ENCODE assay signal across 20 cellular contexts in the genomic region with DNA sequence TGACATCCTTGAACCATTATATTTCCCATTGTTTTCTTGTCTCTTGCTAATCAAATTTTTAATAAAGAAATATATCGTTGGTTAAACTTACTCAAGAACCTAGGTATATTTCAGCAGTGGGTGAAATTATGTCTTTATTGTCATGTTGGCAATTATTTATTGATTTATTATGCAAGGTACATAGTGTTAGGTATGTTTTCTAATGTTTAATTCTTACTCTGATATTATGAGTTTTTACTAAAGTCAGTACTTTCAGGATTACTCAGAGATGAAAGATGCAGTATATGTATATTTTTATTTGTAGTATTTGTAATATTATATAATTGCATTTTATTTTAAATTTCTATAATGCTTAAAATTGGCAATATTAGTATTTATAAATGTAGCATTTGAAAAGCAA. TPM values are rescaled to one million over a fixed set of nuclear protein-coding genes. Genes with fewer than 3 reads are reported as not detected.
DNase-seq lines count a peak whose midpoint lies in the region; ATAC-seq, FAIRE-seq and TF ChIP-seq lines count a peak whose summit lies in the region.
"Had no signal": no experiment of that assay in that cellular context is flagged by ENCODE, and none has a peak within 500 bp of the region (broad histone marks: within the 10 kb centered on the region; RNA-seq: fewer than 3 reads in every experiment).

No MANE protein-coding gene starts in this region.

- no peak overlapping the region for H3K4me3 ChIP-seq in K562
- H3K4me3 ChIP-seq in mammary epithelial cell (replicated peaks in 1 of 3; ENCODE audit: insufficient read depth in 1 of 3, low read depth in 2 of 3, low read length in 3 of 3) = no peak overlapping the region
- H3K4me3 ChIP-seq: BLaER1 treated with 17β-estradiol and CSF1 and Interleukin-3, amounts not matched to agents 10 nM and 100 nM; GM23248; HAP-1 had no signal

- H3K36me3 ChIP-seq in K562 (ENCODE audit: control insufficient read depth, insufficient read depth, low read length) (peaks cover 22% of the 10 kb centered on the region), mammary epithelial cell (ENCODE audit: insufficient read depth, low read length) (no peaks in the 10 kb centered on the region)
- H3K36me3 ChIP-seq: HAP-1 had no signal

- FAIRE-seq in G401.6 (lab: Jason Lieb, UNC) = peak; percentile 72
- no peak for FAIRE-seq in K562 (lab: Jason Lieb, UNC)
- peak; percentile 82 for FAIRE-seq in islet of Langerhans (lab: Jason Lieb, UNC)
- FAIRE-seq: GM12892, GM18507, HTR-8/SVneo had no signal

- peaks cover 7% of the 10 kb centered on the region for H3K36me3 Mint-ChIP-seq in progenitor cell of endocrine pancreas (ENCODE audit: insufficient read depth)

- H3K79me2 ChIP-seq in K562 (ENCODE audit: control insufficient read depth, insufficient read depth, low read length) (peaks cover 100% of the 10 kb centered on the region), mammary epithelial cell (ENCODE audit: insufficient read depth, low read length) (peaks cover 89% of the 10 kb centered on the region)

- no peak for DNase-seq in K562 (ENCODE audit: extremely low read depth in 1 of 4, low spot score in 3 of 4)
- no peak for DNase-seq in progenitor cell of endocrine pancreas (ENCODE audit: low spot score, unreplicated experiment)
- no peak for DNase-seq in HEK293T (ENCODE audit: extremely low spot score)
- DNase-seq in mammary epithelial cell = no peak
- DNase-seq: 8988T; Calu3; CD8-positive, alpha-beta T cell; DND-41; EL; GM23248 had no signal

- ATAC-seq in K562 (no peak), HG03378 (IDR thresholded peaks at IDR 0.05; ENCODE audit: unreplicated experiment) (no peak)
- ATAC-seq: CD8-positive, alpha-beta T cell had no signal

- no peaks in the 10 kb centered on the region for H3K9me1 ChIP-seq in K562 (ENCODE audit: control insufficient read depth, insufficient read depth, low read length)

- BruUV-seq in K562 (replicated peaks; lab: Mats Ljungman, UMichigan) (no TSS peak), mammary epithelial cell (replicated peaks; lab: Mats Ljungman, UMichigan) (no TSS peak)

- no peak overlapping the region for H3K27ac ChIP-seq in K562 (ENCODE audit: extremely low read depth, low read depth, low read length)
- no peak overlapping the region for H3K27ac ChIP-seq in mammary epithelial cell (ENCODE audit: insufficient read depth, low read depth, low read length)
- H3K27ac ChIP-seq: BLaER1 treated with 17β-estradiol and CSF1 and Interleukin-3, amounts not matched to agents 10 nM and 100 nM; GM23248 had no signal

- in situ Hi-C loops in K562 (cut with MboI) (no loop called here), mammary epithelial cell (cut with MboI; ENCODE audit: low sequenced_read_pairs in 2 of 2) (no loop called here)

- H3K4me3 Mint-ChIP-seq in progenitor cell of endocrine pancreas (ENCODE audit: low read depth) = no peak overlapping the region
- H3K4me3 Mint-ChIP-seq: B cell; CD8-positive, alpha-beta T cell; IgD-negative memory B cell had no signal

- H3K27me3 Mint-ChIP-seq in progenitor cell of endocrine pancreas = no peaks in the 10 kb centered on the region
- H3K27me3 Mint-ChIP-seq: B cell, IgD-negative memory B cell had no signal

- H3K4me2 ChIP-seq in K562 (ENCODE audit: insufficient read depth, low read length) (no peak overlapping the region), mammary epithelial cell (ENCODE audit: insufficient read depth, low read depth, low read length) (no peak overlapping the region)
- H3K4me2 ChIP-seq: BLaER1 treated with 17β-estradiol and CSF1 and Interleukin-3, amounts not matched to agents 10 nM and 100 nM had no signal

- no peak overlapping the region for H3K9ac ChIP-seq in K562 (ENCODE audit: insufficient read depth in 1 of 2, low read depth in 2 of 2, low read length in 2 of 2)
- no peak overlapping the region for H3K9ac ChIP-seq in mammary epithelial cell (ENCODE audit: insufficient read depth, low read length)
- H3K9ac ChIP-seq: BLaER1 treated with 17β-estradiol and CSF1 and Interleukin-3, amounts not matched to agents 10 nM and 100 nM; GM23248 had no signal

- peaks cover 6% of the 10 kb centered on the region for H3K4me1 Mint-ChIP-seq in progenitor cell of endocrine pancreas (ENCODE audit: low read depth)

- TF ChIP-seq CTCF in K562 (IDR thresholded peaks at IDR 0.05 in 2 of 3, conservative IDR thresholded peaks at IDR 0.05 in 1 of 3; ENCODE audit: insufficient read depth in 2 of 3, low read depth in 1 of 3, low read length in 3 of 3) (no peak), progenitor cell of endocrine pancreas (IDR thresholded peaks at IDR 0.05; ENCODE audit: unreplicated experiment) (no peak), mammary epithelial cell (conservative IDR thresholded peaks at IDR 0.05 in 1 of 2, IDR thresholded peaks at IDR 0.05 in 1 of 2; ENCODE audit: extremely low read depth in 1 of 2, insufficient read depth in 1 of 2, low read depth in 1 of 2, low read length in 2 of 2) (no peak)

- no peaks in the 10 kb centered on the region for H3K27me3 ChIP-seq in K562 (ENCODE audit: control insufficient read depth in 2 of 2, insufficient read depth in 2 of 2, low read length in 2 of 2)
- no peaks in the 10 kb centered on the region for H3K27me3 ChIP-seq in mammary epithelial cell (ENCODE audit: insufficient read depth, low read length)
- H3K27me3 ChIP-seq: BLaER1 treated with 17β-estradiol and CSF1 and Interleukin-3, amounts not matched to agents 10 nM and 100 nM had no signal

- no peak for TF ChIP-seq RAD21 in K562 (CRISPR knock-in tag; conservative IDR thresholded peaks at IDR 0.05 in 1 of 2, IDR thresholded peaks at IDR 0.05 in 1 of 2)

- H3K9me3 ChIP-seq in K562 (replicated peaks; ENCODE audit: control insufficient read depth, insufficient read depth, low read depth, low read length) = no peaks in the 10 kb centered on the region
- no peaks in the 10 kb centered on the region for H3K9me3 ChIP-seq in mammary epithelial cell (replicated peaks; ENCODE audit: insufficient read depth, low read length)
- H3K9me3 ChIP-seq: HAP-1 had no signal

- H2AFZ ChIP-seq in K562 (ENCODE audit: low read depth, low read length) (no peak overlapping the region), mammary epithelial cell (ENCODE audit: low read depth, low read length) (no peak overlapping the region)
- H2AFZ ChIP-seq: GM23248 had no signal

- intact Hi-C loops in K562 (cut with micrococcal nuclease) = no loop called here
- intact Hi-C loops in mammary epithelial cell (cut with micrococcal nuclease) = no loop called here

- no peak for TF ChIP-seq EP300 in K562 (IDR thresholded peaks at IDR 0.05; ENCODE audit: low read length)

- POLR2A ChIA-PET in K562 (lab: Yijun Ruan, JAX) (no interaction called here), HEK293T (lab: Yijun Ruan, JAX) (no interaction called here)

- H3K4me1 ChIP-seq in K562 (replicated peaks in 1 of 2; ENCODE audit: control insufficient read depth in 2 of 2, insufficient read depth in 2 of 2, low read length in 2 of 2) = no peaks in the 10 kb centered on the region
- H3K4me1 ChIP-seq in mammary epithelial cell (ENCODE audit: insufficient read depth, low read length) = no peaks in the 10 kb centered on the region

- H3K27ac Mint-ChIP-seq in progenitor cell of endocrine pancreas = no peak overlapping the region
- H3K27ac Mint-ChIP-seq: B cell; CD8-positive, alpha-beta T cell; IgD-negative memory B cell had no signal

- no peaks in the 10 kb centered on the region for H3K9me3 Mint-ChIP-seq in progenitor cell of endocrine pancreas (ENCODE audit: low read depth)
- H3K9me3 Mint-ChIP-seq: CD8-positive, alpha-beta T cell; IgD-negative memory B cell had no signal

- dilution Hi-C loops in mammary epithelial cell (cut with HindIII; ENCODE audit: low sequenced_read_pairs) = no loop called here

- no peak for TF ChIP-seq POLR2A in K562 (conservative IDR thresholded peaks at IDR 0.05)

- no peaks in the 10 kb centered on the region for H4K20me1 ChIP-seq in K562 (replicated peaks; ENCODE audit: control insufficient read depth, insufficient read depth, low read length)
- no peaks in the 10 kb centered on the region for H4K20me1 ChIP-seq in mammary epithelial cell (ENCODE audit: insufficient read depth, low read length)

- CTCF ChIA-PET in K562 (lab: Yijun Ruan, JAX; ENCODE audit: low intra/inter-chr PET ratio) = no interaction called here
- CTCF ChIA-PET in HEK293T (lab: Yijun Ruan, JAX) = no interaction called here
- CTCF ChIA-PET in mammary epithelial cell (lab: Charles Lee; ENCODE audit: low non-redundant PET) = no interaction called here

- WGBS in K562 (ENCODE audit: insufficient coverage, low coverage, missing lambda C conversion rate) = 95% methylated on average over 1 of the region's 1 CpG
- 96% methylated on average over 1 of the region's 1 CpG for WGBS in mammary epithelial cell (ENCODE audit: low coverage, missing lambda C conversion rate)

TF ChIP-seq in K562, 482 proteins besides CTCF, POLR2A, EP300 and RAD21:
- peak; percentile 60 for TF ChIP-seq ZNF316 (IDR thresholded peaks at IDR 0.05)
- TF ChIP-seq NR4A1 (CRISPR knock-in tag; IDR thresholded peaks at IDR 0.05) = no peak
- no peak for TF ChIP-seq NR4A1 (tag; IDR thresholded peaks at IDR 0.05)
TF ChIP-seq in K562: peak in this region for 1.

TF ChIP-seq in HEK293T, 16 proteins besides CTCF, POLR2A, EP300 and RAD21 (continues in another document):
- TF ChIP-seq TARDBP (IDR thresholded peaks at IDR 0.05) = no peak
- TF ChIP-seq SUZ12 (IDR thresholded peaks at IDR 0.05) = no peak
- TF ChIP-seq ZNF384 (IDR thresholded peaks at IDR 0.05) = no peak
- TF ChIP-seq SP1 (IDR thresholded peaks at IDR 0.05) = no peak
- TF ChIP-seq LEF1 (IDR thresholded peaks at IDR 0.05; ENCODE audit: borderline replicate concordance) = no peak

RNA-seq across cellular contexts. Expression of a gene that starts 46.9 kb away (rescaled TPM):
- total RNA-seq in K562 (2011; cell fraction: chromatin; rRNA removed; ENCODE audit: low replicate concordance) = 53.3 and 114 TPM in 2 replicates
- 35.0 and 41.6 TPM in 2 replicates for total RNA-seq in K562 (2011; cell fraction: nucleolus; rRNA removed)
- 70.9 and 83.6 TPM in 2 replicates for total RNA-seq in K562 (2011; cell fraction: nucleoplasm; rRNA removed)
- 124 and 151 TPM in 2 replicates for total RNA-seq in K562 (2014; rRNA removed)
- 242 and 282 TPM in 2 replicates for total RNA-seq in K562 (2014; rRNA removed; fragmentation: Illumina TruSeq; extraction: Trizol)
- 247 and 267 TPM in 2 replicates for total RNA-seq in K562 (2015; rRNA removed; fragmentation: Illumina TruSeq; extraction: Trizol)
- total RNA-seq in K562 (2021) = 166 and 175 TPM in 2 replicates
- polyA plus RNA-seq in K562 (2011; rRNA removed) = 133 and 228 TPM in 2 replicates
- 43.9 and 84.5 TPM in 2 replicates for polyA plus RNA-seq in K562 (2011; cell fraction: cytosol; rRNA removed)
- polyA plus RNA-seq in K562 (2011; cell fraction: nucleus; rRNA removed) = 30.7 and 50.5 TPM in 2 replicates
- 110 and 150 TPM in 2 replicates for polyA plus RNA-seq in K562 (2012)
- 179 and 182 TPM in 2 replicates for polyA plus RNA-seq in K562 (2014; fragmentation: Illumina TruSeq; extraction: Trizol)
- polyA plus RNA-seq in K562 (2014; fragmentation: Nextera tagmentation; extraction: Ambion mirVana) = 100 to 1,000 TPM; 496 to 515 TPM
- polyA plus RNA-seq in K562 (2014; rRNA removed) = 154 and 166 TPM in 2 replicates
- polyA minus RNA-seq in K562 (2011; rRNA and poly(A)+ RNA removed) = 179 and 231 TPM in 2 replicates
- polyA minus RNA-seq in K562 (2011; cell fraction: cytosol; rRNA and poly(A)+ RNA removed) = 45.1 and 58.5 TPM in 2 replicates
- polyA minus RNA-seq in K562 (2011; cell fraction: nucleus; rRNA and poly(A)+ RNA removed) = 89.4 and 138 TPM in 2 replicates
- total RNA-seq in progenitor cell of endocrine pancreas = 55.2 and 58.2 TPM in 2 replicates
- 100 to 1,000 TPM in 1 of 2 donors, 10 to 100 TPM in 1; 85.0 to 101 TPM for total RNA-seq in mammary epithelial cell
- polyA plus RNA-seq in mammary epithelial cell = 88.4 TPM
- polyA minus RNA-seq in mammary epithelial cell = 54.6 TPM
